8 cellular contexts compared by ENCODE assay signal in genomic region chr6:11538799-11539468, GRCh38. TPM values are rescaled to one million over a fixed set of nuclear protein-coding genes. Genes with fewer than 3 reads are reported as not detected.
DNase-seq lines count a peak whose midpoint lies in the region; ATAC-seq and TF ChIP-seq lines count a peak whose summit lies in the region.

No MANE protein-coding gene starts in this region.

- no peak overlapping the region for H4K5ac ChIP-seq in IMR-90 (ENCODE audit: low read depth, low read length)

- peaks cover 18% of the 10 kb centered on the region for H3K27me3 ChIP-seq in IMR-90 (ENCODE audit: control insufficient read depth, insufficient read depth, low read length)

- H3K56ac ChIP-seq in IMR-90 (ENCODE audit: extremely low read depth, insufficient read depth, low read length), result no peak overlapping the region

- H3K27ac Mint-ChIP-seq in activated naive CD8-positive, alpha-beta T cell treated with anti-CD3 and anti-CD28 coated beads, Interleukin-2, amount 10 ng/mL, durations not matched to agents 7 days and 5 days, result no peak overlapping the region
- no peak overlapping the region for H3K27ac Mint-ChIP-seq in mesothelial cell of epicardium

- ATAC-seq in IMR-90 (ENCODE audit: low read depth) (no peak), HG02870 (IDR thresholded peaks at IDR 0.05; ENCODE audit: unreplicated experiment) (no peak)
- ATAC-seq in activated naive CD8-positive, alpha-beta T cell treated with anti-CD3 and anti-CD28 coated beads, Interleukin-2, amount 10 ng/mL, durations not matched to agents 7 days and 5 days (ENCODE audit: low read depth), result no peak

- no peak overlapping the region for H3K14ac ChIP-seq in IMR-90 (replicated peaks; ENCODE audit: low read depth, low read length)

- peaks cover 35% of the 10 kb centered on the region for H3K27me3 Mint-ChIP-seq in activated naive CD8-positive, alpha-beta T cell treated with anti-CD3 and anti-CD28 coated beads, Interleukin-2, amount 10 ng/mL, durations not matched to agents 7 days and 5 days
- H3K27me3 Mint-ChIP-seq in mesothelial cell of epicardium (ENCODE audit: low read depth), result no peaks in the 10 kb centered on the region

- H3K9me3 Mint-ChIP-seq in activated naive CD8-positive, alpha-beta T cell treated with anti-CD3 and anti-CD28 coated beads, Interleukin-2, amount 10 ng/mL, durations not matched to agents 7 days and 5 days, result no peaks in the 10 kb centered on the region
- no peaks in the 10 kb centered on the region for H3K9me3 Mint-ChIP-seq in mesothelial cell of epicardium

- H3K36me3 ChIP-seq in IMR-90 (ENCODE audit: control insufficient read depth, insufficient read depth, low read length), result no peaks in the 10 kb centered on the region

- H2AK5ac ChIP-seq in IMR-90 (ENCODE audit: low read depth, low read length), result no peak overlapping the region

- H3K27ac ChIP-seq in IMR-90 (ENCODE audit: insufficient read depth, low read length), result no peak overlapping the region

- no peak overlapping the region for H3K9ac ChIP-seq in IMR-90 (ENCODE audit: low read depth, low read length)

- TF ChIP-seq RAD21 in IMR-90 (IDR thresholded peaks at IDR 0.05; ENCODE audit: low read length), result no peak

- dilution Hi-C loops in IMR-90 (cut with HindIII; ENCODE audit: low sequenced_read_pairs, unreplicated experiment), result no loop called here

- peak overlapping the region; percentile 87; the same call in 1 of the 2 replicates for H3K4me2 ChIP-seq in IMR-90 (ENCODE audit: low read depth, low read length)

- H2BK20ac ChIP-seq in IMR-90 (ENCODE audit: low read depth, low read length), result no peak overlapping the region

- H2BK15ac ChIP-seq in IMR-90 (ENCODE audit: low read depth, low read length), result no peak overlapping the region

- no peak for TF ChIP-seq POLR2A in IMR-90 (IDR thresholded peaks at IDR 0.05; ENCODE audit: low read depth, low read length)

- no peak overlapping the region for H2AFZ ChIP-seq in IMR-90 (replicated peaks; ENCODE audit: low read length, poor library complexity)

- H2AK9ac ChIP-seq in IMR-90 (replicated peaks; ENCODE audit: low read depth, low read length, poor library complexity), result no peak overlapping the region

- H3K4me3 Mint-ChIP-seq in activated naive CD8-positive, alpha-beta T cell treated with anti-CD3 and anti-CD28 coated beads, Interleukin-2, amount 10 ng/mL, durations not matched to agents 7 days and 5 days, result peak overlapping the region; percentile 77
- peak overlapping the region; percentile 79 for H3K4me3 Mint-ChIP-seq in mesothelial cell of epicardium

- BruUV-seq in IMR-90 (replicated peaks; lab: Mats Ljungman, UMichigan), result no TSS peak

- WGBS in IMR-90 (ENCODE audit: extremely low coverage in 2 of 2, insufficient read length in 1 of 2), 2 experiments, result no CpG with 5 or more reads among the region's 8 CpGs

- H3K4me3 ChIP-seq in AG09309 (ENCODE audit: control insufficient read depth, low read depth, low read length), result peak overlapping the region; percentile 75
- no peak overlapping the region; the same call in 1 of the 2 replicates for H3K4me3 ChIP-seq in IMR-90 (ENCODE audit: insufficient read depth, low read depth, low read length)

- no peaks in the 10 kb centered on the region for H3K4me1 ChIP-seq in IMR-90 (ENCODE audit: control insufficient read depth, insufficient read depth, low read length)

- no peak overlapping the region for H2BK5ac ChIP-seq in IMR-90 (ENCODE audit: low read depth, low read length, poor library complexity, severe bottlenecking)

- no peak overlapping the region for H4K91ac ChIP-seq in IMR-90 (ENCODE audit: insufficient read depth, low read depth, low read length)

- no peaks in the 10 kb centered on the region for H3K9me3 ChIP-seq in IMR-90 (ENCODE audit: control insufficient read depth, insufficient read depth, low read length)

- peaks cover 9% of the 10 kb centered on the region for H3K4me1 Mint-ChIP-seq in activated naive CD8-positive, alpha-beta T cell treated with anti-CD3 and anti-CD28 coated beads, Interleukin-2, amount 10 ng/mL, durations not matched to agents 7 days and 5 days
- H3K4me1 Mint-ChIP-seq in mesothelial cell of epicardium, result peaks cover 17% of the 10 kb centered on the region

- H3K79me1 ChIP-seq in IMR-90 (ENCODE audit: low read depth in 1 of 2, low read length in 2 of 2), result no peaks in the 10 kb centered on the region

- CTCF ChIA-PET in IMR-90 (lab: Yijun Ruan, JAX), result no interaction called here

- no peaks in the 10 kb centered on the region for H4K20me1 ChIP-seq in IMR-90 (ENCODE audit: insufficient read depth, low read length)

- POLR2A ChIA-PET in IMR-90 (lab: Charles Lee; ENCODE audit: unreplicated experiment), result no interaction called here
- POLR2A ChIA-PET in activated naive CD8-positive, alpha-beta T cell treated with anti-CD3 and anti-CD28 coated beads, Interleukin-2, amount 10 ng/mL, durations not matched to agents 7 days and 5 days (lab: Charles Lee), result no interaction called here

- in situ Hi-C loops in IMR-90 (cut with MboI; ENCODE audit: low sequenced_read_pairs), result no loop called here

- no peak overlapping the region for H3K23ac ChIP-seq in IMR-90 (ENCODE audit: low read depth, low read length)

- no peak overlapping the region for H3K18ac ChIP-seq in IMR-90 (ENCODE audit: low read depth, low read length)

- no peak overlapping the region for H4K8ac ChIP-seq in IMR-90 (ENCODE audit: low read depth in 2 of 2, low read length in 2 of 2)

- H3K36me3 Mint-ChIP-seq in activated naive CD8-positive, alpha-beta T cell treated with anti-CD3 and anti-CD28 coated beads, Interleukin-2, amount 10 ng/mL, durations not matched to agents 7 days and 5 days, result no peaks in the 10 kb centered on the region
- H3K36me3 Mint-ChIP-seq in mesothelial cell of epicardium, result no peaks in the 10 kb centered on the region

- intact Hi-C loops in IMR-90 (cut with micrococcal nuclease), result no loop called here

- H3K4ac ChIP-seq in IMR-90 (ENCODE audit: low read depth, low read length), result no peak overlapping the region

- TF ChIP-seq CTCF in AG09309 (IDR thresholded peaks at IDR 0.05; ENCODE audit: control insufficient read depth, insufficient read depth, low read depth, low read length, missing control alignments) (no peak), IMR-90 (conservative IDR thresholded peaks at IDR 0.05; ENCODE audit: low read depth, low read length) (no peak), mesothelial cell of epicardium (IDR thresholded peaks at IDR 0.05; ENCODE audit: unreplicated experiment) (no peak)

- DNase-seq in AG09309 (ENCODE audit: low read depth), result no peak
- no peak for DNase-seq in IMR-90
- no peak for DNase-seq in activated naive CD8-positive, alpha-beta T cell treated with anti-CD3 and anti-CD28 coated beads, Interleukin-2, amount 10 ng/mL, durations not matched to agents 7 days and 5 days
- no peak for DNase-seq in mesothelial cell of epicardium (ENCODE audit: low spot score in 2 of 2, unreplicated experiment in 2 of 2)
- no peak for DNase-seq in NCI-H1694 treated with DMSO at 0.1 percent for 48 hours (lab: John Stamatoyannopoulos, UW)
- DNase-seq in activated gamma-delta T cell (lab: John Stamatoyannopoulos, UW), result no peak
- no peak for DNase-seq in GM19238 (ENCODE audit: insufficient read length, low spot score)

- H2BK120ac ChIP-seq in IMR-90 (ENCODE audit: low read depth, low read length), result no peak overlapping the region

- no peaks in the 10 kb centered on the region for H3K9me1 ChIP-seq in IMR-90 (ENCODE audit: insufficient read depth, low read length)

TF ChIP-seq in IMR-90, 13 proteins besides CTCF, POLR2A, EP300 and RAD21:
- TF ChIP-seq RCOR1 (IDR thresholded peaks at IDR 0.05; ENCODE audit: insufficient replicate concordance, low read length), result no peak
- no peak for TF ChIP-seq SMC3 (IDR thresholded peaks at IDR 0.05; ENCODE audit: low read depth, low read length)
- no peak for TF ChIP-seq MAZ (IDR thresholded peaks at IDR 0.05; ENCODE audit: borderline replicate concordance, low read depth, low read length)
- TF ChIP-seq MXI1 (IDR thresholded peaks at IDR 0.05; ENCODE audit: borderline replicate concordance, low read depth, low read length), result no peak
- no peak for TF ChIP-seq NFE2L2 (IDR thresholded peaks at IDR 0.05; ENCODE audit: low read depth, low read length)
- TF ChIP-seq, protein P1, sequence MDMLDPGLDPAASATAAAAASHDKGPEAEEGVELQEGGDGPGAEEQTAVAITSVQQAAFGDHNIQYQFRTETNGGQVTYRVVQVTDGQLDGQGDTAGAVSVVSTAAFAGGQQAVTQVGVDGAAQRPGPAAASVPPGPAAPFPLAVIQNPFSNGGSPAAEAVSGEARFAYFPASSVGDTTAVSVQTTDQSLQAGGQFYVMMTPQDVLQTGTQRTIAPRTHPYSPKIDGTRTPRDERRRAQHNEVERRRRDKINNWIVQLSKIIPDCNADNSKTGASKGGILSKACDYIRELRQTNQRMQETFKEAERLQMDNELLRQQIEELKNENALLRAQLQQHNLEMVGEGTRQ (IDR thresholded peaks at IDR 0.05; ENCODE audit: low read depth, low read length), result no peak
- TF ChIP-seq RFX5 (IDR thresholded peaks at IDR 0.05; ENCODE audit: low read depth, low read length), result no peak
- TF ChIP-seq CHD1 (IDR thresholded peaks at IDR 0.05; ENCODE audit: low read depth, low read length), result no peak
- TF ChIP-seq, protein P2, sequence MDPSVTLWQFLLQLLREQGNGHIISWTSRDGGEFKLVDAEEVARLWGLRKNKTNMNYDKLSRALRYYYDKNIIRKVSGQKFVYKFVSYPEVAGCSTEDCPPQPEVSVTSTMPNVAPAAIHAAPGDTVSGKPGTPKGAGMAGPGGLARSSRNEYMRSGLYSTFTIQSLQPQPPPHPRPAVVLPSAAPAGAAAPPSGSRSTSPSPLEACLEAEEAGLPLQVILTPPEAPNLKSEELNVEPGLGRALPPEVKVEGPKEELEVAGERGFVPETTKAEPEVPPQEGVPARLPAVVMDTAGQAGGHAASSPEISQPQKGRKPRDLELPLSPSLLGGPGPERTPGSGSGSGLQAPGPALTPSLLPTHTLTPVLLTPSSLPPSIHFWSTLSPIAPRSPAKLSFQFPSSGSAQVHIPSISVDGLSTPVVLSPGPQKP (IDR thresholded peaks at IDR 0.05; ENCODE audit: borderline replicate concordance, low read depth, low read length), result no peak

RNA-seq across cellular contexts. Expression of gene TMEM170B, which starts 1.4 kb away (rescaled TPM):
- 0.18 and 0.28 TPM in 2 replicates for total RNA-seq in IMR-90 (2012; rRNA removed)
- 0.07 and 0.10 TPM in 2 replicates for polyA plus RNA-seq in IMR-90 (2012; rRNA removed)
- 0.02 TPM in 1 of 2 replicates, not detected in the other for polyA plus RNA-seq in IMR-90 (2012; cell fraction: cytosol; rRNA removed)
- 0.01 and 0.09 TPM in 2 replicates for polyA plus RNA-seq in IMR-90 (2012; cell fraction: nucleus; rRNA removed; ENCODE audit: low replicate concordance)
- 1 to 10 TPM; 1.4 to 1.6 TPM for total RNA-seq in activated naive CD8-positive, alpha-beta T cell treated with anti-CD3 and anti-CD28 coated beads, Interleukin-2, amount 10 ng/mL, durations not matched to agents 7 days and 5 days
- total RNA-seq in mesothelial cell of epicardium, result 5.6 to 6.1 TPM (median 5.7 TPM) in 3 replicates
